19 cellular contexts compared by ENCODE assay signal in the genomic region with DNA sequence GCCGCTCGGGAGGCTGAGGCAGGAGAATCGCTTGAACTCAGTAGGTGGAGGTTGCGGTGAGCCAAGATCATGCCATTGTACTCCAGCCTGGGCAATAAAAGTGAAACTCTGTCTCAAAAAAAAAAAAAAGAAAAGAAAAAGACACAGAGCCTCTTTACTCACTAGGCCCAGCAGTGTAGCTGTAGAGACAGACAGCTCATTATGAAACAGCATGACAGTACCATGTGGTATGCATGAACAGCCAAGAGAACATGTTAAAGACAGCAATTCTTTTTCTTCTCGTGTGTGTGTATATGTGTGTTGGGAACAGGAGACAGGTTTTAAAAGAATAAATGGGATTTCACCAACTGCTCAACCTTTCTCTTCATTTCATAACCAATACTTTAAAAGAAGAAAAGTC.
"Had no signal": no experiment of that assay in that cellular context is flagged by ENCODE, and none has a peak within 500 bp of the region (broad histone marks: within the 10 kb centered on the region; RNA-seq: fewer than 3 reads in every experiment).

No MANE protein-coding gene starts in this region.

- H3K79me2 ChIP-seq: hepatocyte had no signal

- H2AFZ ChIP-seq: hepatocyte had no signal

- H3K9me3 ChIP-seq: colonic mucosa, neutrophil, suprapubic skin, thyroid gland, upper lobe of left lung, uterus had no signal

- H3K36me3 ChIP-seq: uterus had no signal

- H3K27ac Mint-ChIP-seq: naive thymus-derived CD4-positive, alpha-beta T cell; nephron progenitor cell had no signal

- ATAC-seq: esophagus mucosa; naive thymus-derived CD4-positive, alpha-beta T cell; right cardiac atrium; stimulated activated naive CD8-positive, alpha-beta T cell treated with anti-CD3 and anti-CD28 coated beads, Interleukin-15, Interleukin-2, amounts not matched to agents 100 U/mL and 50 U/mL, for 24 hours had no signal

- DNase-seq: colonic mucosa; effector CD4-positive, alpha-beta T cell; foreskin melanocyte; head of caudate nucleus; mesendoderm; naive thymus-derived CD4-positive, alpha-beta T cell; nephron progenitor cell; posterior cingulate gyrus; right cardiac atrium; stimulated activated CD4-positive, alpha-beta T cell treated with anti-CD3 and anti-CD28 coated beads, Interleukin-2, amount 100 ng/mL, for 48 hours; stimulated activated naive CD8-positive, alpha-beta T cell treated with anti-CD3 and anti-CD28 coated beads, Interleukin-15, Interleukin-2, amounts not matched to agents 100 U/mL and 50 U/mL, for 24 hours; thyroid gland; upper lobe of left lung; uterus had no signal

- H3K27ac ChIP-seq: colonic mucosa, hepatocyte, neutrophil, suprapubic skin, thyroid gland, upper lobe of left lung, uterus had no signal

- H3K4me1 Mint-ChIP-seq: naive thymus-derived CD4-positive, alpha-beta T cell; nephron progenitor cell had no signal

- H3K4me3 ChIP-seq: colonic mucosa, hepatocyte, smooth muscle cell, suprapubic skin, thyroid gland, upper lobe of left lung, uterus had no signal

- H3K4me3 Mint-ChIP-seq: naive thymus-derived CD4-positive, alpha-beta T cell; nephron progenitor cell had no signal

- H3K27me3 ChIP-seq: colonic mucosa, hepatocyte, neutrophil, suprapubic skin, thyroid gland, upper lobe of left lung, uterus had no signal

- H3K4me1 ChIP-seq: colonic mucosa, suprapubic skin, thyroid gland, upper lobe of left lung, uterus had no signal

- H3K4me2 ChIP-seq: hepatocyte, smooth muscle cell had no signal

- H3K27me3 Mint-ChIP-seq: naive thymus-derived CD4-positive, alpha-beta T cell had no signal
